In genomic region chrX:84340981-84341380, GRCh38 we compare ENCODE assay signal across 28 cellular contexts.
DNase-seq lines count a peak whose midpoint lies in the region; ATAC-seq lines count a peak whose summit lies in the region.
"Had no signal": no experiment of that assay in that cellular context is flagged by ENCODE, and none has a peak within 500 bp of the region (broad histone marks: within the 10 kb centered on the region; RNA-seq: fewer than 3 reads in every experiment).

No MANE protein-coding gene starts in this region.

- H3K4me1 Mint-ChIP-seq in dendritic cell treated with granulocyte-macrophage colony-stimulating factor and Interleukin-4, amounts not matched to agents 40 ng/mL and 50 ng/mL, for 4 days (ENCODE audit: low read depth), result peaks cover 29% of the 10 kb centered on the region
- H3K4me1 Mint-ChIP-seq in T-helper 17 cell, result no peaks in the 10 kb centered on the region
- H3K4me1 Mint-ChIP-seq: activated CD4-positive, alpha-beta T cell treated with anti-CD3 and anti-CD28 coated beads for 36 hours; neural crest cell; T-cell had no signal

- H3K9me3 ChIP-seq in T-helper 17 cell (ENCODE audit: control insufficient read depth, low read length, poor library complexity, severe bottlenecking), result no peaks in the 10 kb centered on the region
- H3K9me3 ChIP-seq: heart right ventricle, SJCRH30, thoracic aorta had no signal

- ATAC-seq in sciatic nerve (no peak), GM18868 (IDR thresholded peaks at IDR 0.05; ENCODE audit: unreplicated experiment) (no peak), GM21723 (IDR thresholded peaks at IDR 0.05; ENCODE audit: unreplicated experiment) (no peak), T-helper 17 cell (no peak)
- ATAC-seq: activated CD4-positive, alpha-beta T cell treated with anti-CD3 and anti-CD28 coated beads for 36 hours; CD8-positive, alpha-beta T cell; effector memory CD8-positive, alpha-beta T cell; heart right ventricle; left ventricle myocardium superior; stimulated activated naive B cell treated with anti-CD40 and anti-IgM and Interleukin-4, amounts not matched to agents 10 μg/mL and 1 μg/mL and 100 μg/mL, for 72 hours; T-cell had no signal

- H3K36me3 Mint-ChIP-seq in dendritic cell treated with granulocyte-macrophage colony-stimulating factor and Interleukin-4, amounts not matched to agents 40 ng/mL and 50 ng/mL, for 4 days (ENCODE audit: low read depth), result no peaks in the 10 kb centered on the region
- H3K36me3 Mint-ChIP-seq in T-helper 17 cell (ENCODE audit: low read depth), result no peaks in the 10 kb centered on the region
- H3K36me3 Mint-ChIP-seq: CD8-positive, alpha-beta T cell; stimulated activated naive B cell treated with anti-CD40 and anti-IgM and Interleukin-4, amounts not matched to agents 10 μg/mL and 1 μg/mL and 100 μg/mL, for 72 hours; T-cell had no signal

- H3K27ac Mint-ChIP-seq in dendritic cell treated with granulocyte-macrophage colony-stimulating factor and Interleukin-4, amounts not matched to agents 40 ng/mL and 50 ng/mL, for 4 days, result peak overlapping the region; percentile 58
- no peak overlapping the region for H3K27ac Mint-ChIP-seq in T-helper 17 cell
- H3K27ac Mint-ChIP-seq: activated CD4-positive, alpha-beta T cell treated with anti-CD3 and anti-CD28 coated beads for 36 hours; CD8-positive, alpha-beta T cell; effector memory CD8-positive, alpha-beta T cell; progenitor cell of endocrine pancreas; stimulated activated naive B cell treated with anti-CD40 and anti-IgM and Interleukin-4, amounts not matched to agents 10 μg/mL and 1 μg/mL and 100 μg/mL, for 72 hours; T-cell had no signal

- H3K9me3 Mint-ChIP-seq in dendritic cell treated with granulocyte-macrophage colony-stimulating factor and Interleukin-4, amounts not matched to agents 40 ng/mL and 50 ng/mL, for 4 days, result no peaks in the 10 kb centered on the region
- H3K9me3 Mint-ChIP-seq: CD8-positive, alpha-beta T cell; effector memory CD8-positive, alpha-beta T cell; neural crest cell; stimulated activated naive B cell treated with anti-CD40 and anti-IgM and Interleukin-4, amounts not matched to agents 10 μg/mL and 1 μg/mL and 100 μg/mL, for 72 hours; T-cell had no signal

- H3K27me3 Mint-ChIP-seq in dendritic cell treated with granulocyte-macrophage colony-stimulating factor and Interleukin-4, amounts not matched to agents 40 ng/mL and 50 ng/mL, for 4 days, result peaks cover 5% of the 10 kb centered on the region
- no peaks in the 10 kb centered on the region for H3K27me3 Mint-ChIP-seq in T-helper 17 cell
- H3K27me3 Mint-ChIP-seq: activated CD4-positive, alpha-beta T cell treated with anti-CD3 and anti-CD28 coated beads for 36 hours; effector memory CD8-positive, alpha-beta T cell; progenitor cell of endocrine pancreas; stimulated activated naive B cell treated with anti-CD40 and anti-IgM and Interleukin-4, amounts not matched to agents 10 μg/mL and 1 μg/mL and 100 μg/mL, for 72 hours had no signal

- DNase-seq in EH (ENCODE audit: low read depth) (peak; percentile 18), MV-4-11 (lab: John Stamatoyannopoulos, UW) (peak; percentile 20), myocyte (ENCODE audit: low read depth) (peak; percentile 46), sciatic nerve (ENCODE audit: low spot score) (no peak), T-helper 17 cell (no peak)
- DNase-seq: activated CD4-positive, alpha-beta T cell treated with anti-CD3 and anti-CD28 coated beads for 36 hours; activated naive CD4-positive, alpha-beta T cell treated with anti-CD3 and anti-CD28 coated beads, Interleukin-2, amount 50 U/mL, for 16 hours; aorta; CD8-positive, alpha-beta T cell; DMS153; effector memory CD8-positive, alpha-beta T cell; GF-D8; heart right ventricle; Kasumi-1; left ventricle myocardium superior; NCI-H1105 treated with DMSO at 0.1 percent for 48 hours; NCI-H2081; NCI-H446; SJCRH30; stimulated activated CD4-positive, alpha-beta T cell treated with anti-CD3 and anti-CD28 coated beads, Interleukin-2, amount 100 ng/mL, for 24 hours; stimulated activated naive B cell treated with anti-CD40 and anti-IgM and Interleukin-4, amounts not matched to agents 10 μg/mL and 1 μg/mL and 100 μg/mL, for 72 hours; T-cell had no signal

- intact Hi-C loops in dendritic cell treated with granulocyte-macrophage colony-stimulating factor and Interleukin-4, amounts not matched to agents 40 ng/mL and 50 ng/mL, for 4 days (cut with micrococcal nuclease), result loop anchor here (5.0 to 10.0 kb wide), 2 partner anchors 71 to 384 kb away; no protein-coding TSS in a partner anchor
- intact Hi-C loops in sciatic nerve (cut with DNase I), result no loop called here

- H3K4me3 Mint-ChIP-seq in dendritic cell treated with granulocyte-macrophage colony-stimulating factor and Interleukin-4, amounts not matched to agents 40 ng/mL and 50 ng/mL, for 4 days, result peak overlapping the region; percentile 0
- H3K4me3 Mint-ChIP-seq in T-helper 17 cell, result no peak overlapping the region
- H3K4me3 Mint-ChIP-seq: activated CD4-positive, alpha-beta T cell treated with anti-CD3 and anti-CD28 coated beads for 36 hours; CD8-positive, alpha-beta T cell; effector memory CD8-positive, alpha-beta T cell; neural crest cell; stimulated activated naive B cell treated with anti-CD40 and anti-IgM and Interleukin-4, amounts not matched to agents 10 μg/mL and 1 μg/mL and 100 μg/mL, for 72 hours; T-cell had no signal

Comparison
In these comparisons a context has a peak if more than half of its experiments do, and no peak if none do; other contexts are left out.
1. DNase-seq: peak in EH (single experiment), MV-4-11 (single experiment) and myocyte (single experiment); none in sciatic nerve (single experiment) and T-helper 17 cell (0 of 3).